In genomic region chr17:8965394-8966168, GRCh38 we compare ENCODE assay signal across 8 cellular contexts. TPM values are rescaled to one million over a fixed set of nuclear protein-coding genes. Genes with fewer than 3 reads are reported as not detected.
A peak's percentile ranks its signal among the peaks of the same experiment; 100 is the strongest.
DNase-seq lines count a peak whose midpoint lies in the region; ATAC-seq lines count a peak whose summit lies in the region.

A gene with protein sequence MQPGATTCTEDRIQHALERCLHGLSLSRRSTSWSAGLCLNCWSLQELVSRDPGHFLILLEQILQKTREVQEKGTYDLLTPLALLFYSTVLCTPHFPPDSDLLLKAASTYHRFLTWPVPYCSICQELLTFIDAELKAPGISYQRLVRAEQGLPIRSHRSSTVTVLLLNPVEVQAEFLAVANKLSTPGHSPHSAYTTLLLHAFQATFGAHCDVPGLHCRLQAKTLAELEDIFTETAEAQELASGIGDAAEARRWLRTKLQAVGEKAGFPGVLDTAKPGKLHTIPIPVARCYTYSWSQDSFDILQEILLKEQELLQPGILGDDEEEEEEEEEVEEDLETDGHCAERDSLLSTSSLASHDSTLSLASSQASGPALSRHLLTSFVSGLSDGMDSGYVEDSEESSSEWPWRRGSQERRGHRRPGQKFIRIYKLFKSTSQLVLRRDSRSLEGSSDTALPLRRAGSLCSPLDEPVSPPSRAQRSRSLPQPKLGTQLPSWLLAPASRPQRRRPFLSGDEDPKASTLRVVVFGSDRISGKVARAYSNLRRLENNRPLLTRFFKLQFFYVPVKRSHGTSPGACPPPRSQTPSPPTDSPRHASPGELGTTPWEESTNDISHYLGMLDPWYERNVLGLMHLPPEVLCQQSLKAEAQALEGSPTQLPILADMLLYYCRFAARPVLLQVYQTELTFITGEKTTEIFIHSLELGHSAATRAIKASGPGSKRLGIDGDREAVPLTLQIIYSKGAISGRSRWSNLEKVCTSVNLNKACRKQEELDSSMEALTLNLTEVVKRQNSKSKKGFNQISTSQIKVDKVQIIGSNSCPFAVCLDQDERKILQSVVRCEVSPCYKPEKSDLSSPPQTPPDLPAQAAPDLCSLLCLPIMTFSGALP (minus strand): TSS chr17:8965707. CDS start chr17:8911494, 54,213 bp downstream.

- peak; percentile 93 for DNase-seq in MV-4-11 (lab: John Stamatoyannopoulos, UW)
- peak; percentile 62 to 71 (median 69) for DNase-seq in activated CD8-positive, alpha-beta memory T cell treated with anti-CD3 and anti-CD28 coated beads for 48 hours (ENCODE audit: low read depth in 2 of 3, low spot score in 2 of 3)
- DNase-seq in Right ventricle myocardium inferior (ENCODE audit: missing footprints): peak; percentile 91
- peak; percentile 44 for DNase-seq in retina
- DNase-seq in COR-L47 (lab: John Stamatoyannopoulos, UW): no peak
- no peak for DNase-seq in NCI-H510A treated with DMSO at 0.1 percent for 48 hours (lab: John Stamatoyannopoulos, UW)

- peaks cover 55 to 66% (median 63%) of the 10 kb centered on the region in 10 experiments for H3K4me1 ChIP-seq in BLaER1 treated with 17β-estradiol and CSF1 and Interleukin-3, amounts not matched to agents 10 nM and 100 nM

- H3K4me3 ChIP-seq in BLaER1 treated with 17β-estradiol and CSF1 and Interleukin-3, amounts not matched to agents 10 nM and 100 nM: peak within 1 kb of the TSS; percentile 67 to 97 (median 86)

- intact Hi-C loops in Right ventricle myocardium inferior (cut with DNase I): no loop called here

- H3K27me3 ChIP-seq in BLaER1 treated with 17β-estradiol and CSF1 and Interleukin-3, amounts not matched to agents 10 nM and 100 nM: no peaks in the 10 kb centered on the region

- H3K27ac ChIP-seq in BLaER1 treated with 17β-estradiol and CSF1 and Interleukin-3, amounts not matched to agents 10 nM and 100 nM: peak within 1 kb of the TSS; percentile 86 to 98 (median 91)

- peak within 1 kb of the TSS; percentile 92 to 99 (median 96) for H3K4me2 ChIP-seq in BLaER1 treated with 17β-estradiol and CSF1 and Interleukin-3, amounts not matched to agents 10 nM and 100 nM

- H3K9me3 ChIP-seq in BLaER1 treated with 17β-estradiol and CSF1 and Interleukin-3, amounts not matched to agents 10 nM and 100 nM (replicated peaks in 1 of 11): peaks cover 0 to 21% (median 9%) of the 10 kb centered on the region in 11 experiments; a peak in 10 of 22 replicates

- peaks cover 0 to 26% (median 7%) of the 10 kb centered on the region in 11 experiments; a peak in 10 of 22 replicates for H3K36me3 ChIP-seq in BLaER1 treated with 17β-estradiol and CSF1 and Interleukin-3, amounts not matched to agents 10 nM and 100 nM

- H4K20me1 ChIP-seq in BLaER1 treated with 17β-estradiol and CSF1 and Interleukin-3, amounts not matched to agents 10 nM and 100 nM: peaks cover 15 to 42% (median 36%) of the 10 kb centered on the region in 11 experiments; a peak in 20 of 22 replicates

- H3K9ac ChIP-seq in BLaER1 treated with 17β-estradiol and CSF1 and Interleukin-3, amounts not matched to agents 10 nM and 100 nM: peak within 1 kb of the TSS; percentile 81 to 95 (median 88)

- ATAC-seq in GM21390 (IDR thresholded peaks at IDR 0.05; ENCODE audit: unreplicated experiment) (peak; percentile 69), Right ventricle myocardium inferior (peak; percentile 75)

RNA-seq across cellular contexts. Expression of the gene that starts here (rescaled TPM):
- total RNA-seq in Right ventricle myocardium inferior: 2.8 TPM

Comparison
In these comparisons a context has a peak if more than half of its experiments do, and no peak if none do; other contexts are left out.
1. DNase-seq: peak in MV-4-11 (single experiment), activated CD8-positive, alpha-beta memory T cell treated with anti-CD3 and anti-CD28 coated beads for 48 hours (3 of 3), Right ventricle myocardium inferior (single experiment) and retina (single experiment); none in COR-L47 (single experiment) and NCI-H510A treated with DMSO at 0.1 percent for 48 hours (single experiment).